In the genomic region with DNA sequence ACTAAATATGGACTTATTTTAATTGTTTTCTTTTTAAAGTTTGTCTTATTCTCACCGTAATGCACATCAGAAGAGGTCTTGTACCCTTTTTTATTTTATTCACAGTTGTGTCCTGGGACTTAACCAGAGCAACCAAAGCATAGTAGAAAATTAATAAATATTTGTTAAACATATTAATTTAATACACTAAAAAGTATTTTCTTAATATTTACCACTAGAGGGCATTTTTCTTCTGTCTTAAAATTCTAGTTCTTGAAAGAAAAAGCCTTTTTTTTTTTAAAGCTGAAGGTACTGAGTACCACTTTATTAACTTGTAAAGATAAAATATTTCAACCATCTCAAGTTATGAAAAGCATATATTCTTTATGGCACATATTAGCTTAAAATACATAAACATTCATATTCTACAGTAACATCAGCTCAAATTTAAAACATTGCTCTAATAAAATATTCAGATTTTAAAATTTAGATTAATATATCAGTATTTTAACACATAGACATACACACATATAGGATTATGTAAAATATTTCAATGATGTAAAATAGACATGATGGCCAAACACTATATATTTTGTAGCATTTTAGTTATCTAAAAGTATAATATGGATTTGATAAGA, we compare ENCODE assay signal across 3 cellular contexts.
TF ChIP-seq lines count a peak whose summit lies in the region.

No MANE protein-coding gene starts in this region.

TF ChIP-seq in SK-N-SH, 30 proteins besides CTCF, POLR2A, EP300 and RAD21 (continued from another document):
- TF ChIP-seq USF1 (IDR thresholded peaks at IDR 0.05; ENCODE audit: borderline replicate concordance, low read depth) = no peak
- no peak for TF ChIP-seq MEF2A (IDR thresholded peaks at IDR 0.05; ENCODE audit: borderline replicate concordance, low read depth)
- TF ChIP-seq SMC3 (IDR thresholded peaks at IDR 0.05; ENCODE audit: low read depth, low read length) = no peak
- TF ChIP-seq YY1 (IDR thresholded peaks at IDR 0.05; ENCODE audit: low read depth) = no peak
- TF ChIP-seq, protein P1, sequence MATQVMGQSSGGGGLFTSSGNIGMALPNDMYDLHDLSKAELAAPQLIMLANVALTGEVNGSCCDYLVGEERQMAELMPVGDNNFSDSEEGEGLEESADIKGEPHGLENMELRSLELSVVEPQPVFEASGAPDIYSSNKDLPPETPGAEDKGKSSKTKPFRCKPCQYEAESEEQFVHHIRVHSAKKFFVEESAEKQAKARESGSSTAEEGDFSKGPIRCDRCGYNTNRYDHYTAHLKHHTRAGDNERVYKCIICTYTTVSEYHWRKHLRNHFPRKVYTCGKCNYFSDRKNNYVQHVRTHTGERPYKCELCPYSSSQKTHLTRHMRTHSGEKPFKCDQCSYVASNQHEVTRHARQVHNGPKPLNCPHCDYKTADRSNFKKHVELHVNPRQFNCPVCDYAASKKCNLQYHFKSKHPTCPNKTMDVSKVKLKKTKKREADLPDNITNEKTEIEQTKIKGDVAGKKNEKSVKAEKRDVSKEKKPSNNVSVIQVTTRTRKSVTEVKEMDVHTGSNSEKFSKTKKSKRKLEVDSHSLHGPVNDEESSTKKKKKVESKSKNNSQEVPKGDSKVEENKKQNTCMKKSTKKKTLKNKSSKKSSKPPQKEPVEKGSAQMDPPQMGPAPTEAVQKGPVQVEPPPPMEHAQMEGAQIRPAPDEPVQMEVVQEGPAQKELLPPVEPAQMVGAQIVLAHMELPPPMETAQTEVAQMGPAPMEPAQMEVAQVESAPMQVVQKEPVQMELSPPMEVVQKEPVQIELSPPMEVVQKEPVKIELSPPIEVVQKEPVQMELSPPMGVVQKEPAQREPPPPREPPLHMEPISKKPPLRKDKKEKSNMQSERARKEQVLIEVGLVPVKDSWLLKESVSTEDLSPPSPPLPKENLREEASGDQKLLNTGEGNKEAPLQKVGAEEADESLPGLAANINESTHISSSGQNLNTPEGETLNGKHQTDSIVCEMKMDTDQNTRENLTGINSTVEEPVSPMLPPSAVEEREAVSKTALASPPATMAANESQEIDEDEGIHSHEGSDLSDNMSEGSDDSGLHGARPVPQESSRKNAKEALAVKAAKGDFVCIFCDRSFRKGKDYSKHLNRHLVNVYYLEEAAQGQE (IDR thresholded peaks at IDR 0.05; ENCODE audit: low read depth, low read length) = no peak
- TF ChIP-seq POLR2AphosphoS5 (IDR thresholded peaks at IDR 0.05; ENCODE audit: low read depth, low read length) = no peak
- TF ChIP-seq JUND (IDR thresholded peaks at IDR 0.05) = no peak

TF ChIP-seq in SK-N-SH treated with all-trans-retinoic acid at 6 μM for 48 hours, 23 proteins besides CTCF, POLR2A, EP300 and RAD21:
- no peak for TF ChIP-seq CSRNP3 (CRISPR knock-in tag; IDR thresholded peaks at IDR 0.05)
- TF ChIP-seq ZNF565 (CRISPR knock-in tag; conservative IDR thresholded peaks at IDR 0.05; ENCODE audit: low read depth) = no peak
- no peak for TF ChIP-seq ISL1 (CRISPR knock-in tag; IDR thresholded peaks at IDR 0.05)
- no peak for TF ChIP-seq SNAI2 (CRISPR knock-in tag; IDR thresholded peaks at IDR 0.05)
- no peak for TF ChIP-seq PATZ1 (CRISPR knock-in tag; IDR thresholded peaks at IDR 0.05; ENCODE audit: borderline replicate concordance)
- no peak for TF ChIP-seq OSR1 (CRISPR knock-in tag; IDR thresholded peaks at IDR 0.05)
- no peak for TF ChIP-seq ESRRG (CRISPR knock-in tag; IDR thresholded peaks at IDR 0.05)
- TF ChIP-seq POU6F1 (CRISPR knock-in tag; IDR thresholded peaks at IDR 0.05; ENCODE audit: borderline replicate concordance, low read depth) = no peak
- TF ChIP-seq RARB (CRISPR knock-in tag; IDR thresholded peaks at IDR 0.05) = no peak
- no peak for TF ChIP-seq GLIS3 (CRISPR knock-in tag; IDR thresholded peaks at IDR 0.05)
- TF ChIP-seq ZC3H10 (CRISPR knock-in tag; IDR thresholded peaks at IDR 0.05) = no peak
- no peak for TF ChIP-seq CSDC2 (CRISPR knock-in tag; IDR thresholded peaks at IDR 0.05)
- TF ChIP-seq ZNF8 (CRISPR knock-in tag; IDR thresholded peaks at IDR 0.05) = no peak

TF ChIP-seq in endothelial cell of umbilical vein, 7 proteins besides CTCF, POLR2A, EP300 and RAD21 (continued from another document):
- TF ChIP-seq JUN (IDR thresholded peaks at IDR 0.05; ENCODE audit: borderline replicate concordance, insufficient read depth, insufficient read length, low read depth) = no peak
